Comparison of ENCODE assay signal across 1 cellular context in genomic region chr19:38318595-38319142, GRCh38.
TF ChIP-seq lines count a peak whose summit lies in the region.

No MANE protein-coding gene starts in this region.

TF ChIP-seq in IMR-90, 13 proteins besides CTCF, POLR2A, EP300 and RAD21:
- TF ChIP-seq USF2 (IDR thresholded peaks at IDR 0.05; ENCODE audit: low read depth, low read length) (no peak), SMC3 (IDR thresholded peaks at IDR 0.05; ENCODE audit: low read depth, low read length) (no peak), CEBPB (IDR thresholded peaks at IDR 0.05; ENCODE audit: low read depth, low read length) (no peak), CHD1 (IDR thresholded peaks at IDR 0.05; ENCODE audit: low read depth, low read length) (no peak), FOS (IDR thresholded peaks at IDR 0.05; ENCODE audit: low read depth, low read length) (no peak), BHLHE40 (IDR thresholded peaks at IDR 0.05; ENCODE audit: low read depth, low read length) (no peak), MXI1 (IDR thresholded peaks at IDR 0.05; ENCODE audit: borderline replicate concordance, low read depth, low read length) (no peak), MAFK (IDR thresholded peaks at IDR 0.05; ENCODE audit: low read depth, low read length) (no peak), ELK1 (IDR thresholded peaks at IDR 0.05; ENCODE audit: borderline replicate concordance, low read depth, low read length) (no peak), MAZ (IDR thresholded peaks at IDR 0.05; ENCODE audit: borderline replicate concordance, low read depth, low read length) (no peak), RCOR1 (IDR thresholded peaks at IDR 0.05; ENCODE audit: insufficient replicate concordance, low read length) (no peak), RFX5 (IDR thresholded peaks at IDR 0.05; ENCODE audit: low read depth, low read length) (no peak), NFE2L2 (IDR thresholded peaks at IDR 0.05; ENCODE audit: low read depth, low read length) (no peak)
